ENCODE assay signal across 6 cellular contexts in the genomic region with DNA sequence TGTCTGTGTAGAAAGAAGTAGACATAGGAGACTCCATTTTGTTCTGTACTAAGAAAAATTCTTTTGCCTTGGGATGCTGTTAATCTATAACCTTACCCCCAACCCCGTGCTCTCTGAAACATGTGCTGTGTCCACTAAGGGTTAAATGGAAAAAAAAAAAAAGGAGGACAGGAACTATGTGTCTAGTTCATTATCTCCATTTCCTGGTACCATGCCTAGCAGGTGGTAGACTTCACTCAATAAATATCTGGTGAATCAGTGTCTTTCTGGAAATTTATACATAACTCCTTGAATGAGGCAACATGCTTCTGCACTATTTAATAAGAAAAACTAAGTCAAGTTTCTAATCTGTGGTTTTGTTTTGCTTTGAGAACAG. TPM values are rescaled to one million over a fixed set of nuclear protein-coding genes. Genes with fewer than 3 reads are reported as not detected.
DNase-seq lines count a peak whose midpoint lies in the region; ATAC-seq and TF ChIP-seq lines count a peak whose summit lies in the region.
"Not testable (repeated sequence)": the region's sequence is repeated elsewhere in the genome, so short reads cannot be mapped to it uniquely, and the experiment has no call there.

No MANE protein-coding gene starts in this region.

- not testable (repeated sequence) for H3K27me3 Mint-ChIP-seq in natural killer cell (ENCODE audit: low read depth in 2 of 2)

- not testable (repeated sequence) for TF ChIP-seq EP300 in gastroesophageal sphincter (IDR thresholded peaks at IDR 0.05)

- H3K4me1 Mint-ChIP-seq in natural killer cell: peaks cover 12 to 18% of the 10 kb centered on the region in 2 donors

- H3K27ac Mint-ChIP-seq in natural killer cell: peak overlapping the region; percentile 90 to 94

- H3K27ac ChIP-seq in SJCRH30 (peak overlapping the region; percentile 66; the same call in 1 of the 2 replicates), gastroesophageal sphincter (peak overlapping the region; percentile 67 to 90 (median 88)), thoracic aorta (peak overlapping the region; percentile 80 to 86)

- H3K27me3 ChIP-seq in SJCRH30; gastroesophageal sphincter; thoracic aorta (replicated peaks; ENCODE audit: insufficient read depth): not testable (repeated sequence)

- not testable (repeated sequence) for H3K36me3 Mint-ChIP-seq in natural killer cell

- not testable (repeated sequence) for H3K9me3 ChIP-seq in SJCRH30 (replicated peaks); gastroesophageal sphincter; thoracic aorta

- DNase-seq in GM12864 (ENCODE audit: low read depth); SJCRH30; astrocyte of the spinal cord (ENCODE audit: low read depth, low spot score); natural killer cell; thoracic aorta (ENCODE audit: low spot score): not testable (repeated sequence)

- peaks cover 29% of the 10 kb centered on the region for H3K36me3 ChIP-seq in SJCRH30
- H3K36me3 ChIP-seq in gastroesophageal sphincter, thoracic aorta: not testable (repeated sequence)

- not testable (repeated sequence) for TF ChIP-seq POLR2A in gastroesophageal sphincter (IDR thresholded peaks at IDR 0.05)

- ATAC-seq in gastroesophageal sphincter; natural killer cell; thoracic aorta (ENCODE audit: insufficient number of reproducible peaks, low FRiP score, low read depth): not testable (repeated sequence)

- intact Hi-C loops in natural killer cell (cut with micrococcal nuclease): loop anchor here (1.0 to 10.0 kb wide), 3 partner anchors 8 to 846 kb away; a partner anchor contains a TSS

- not testable (repeated sequence) for H3K4me1 ChIP-seq in SJCRH30; thoracic aorta (ENCODE audit: control insufficient read depth in 1 of 2, low read depth in 2 of 2)
- peaks cover 0 to 12% (median 4%) of the 10 kb centered on the region in 3 donors for H3K4me1 ChIP-seq in gastroesophageal sphincter

- in situ Hi-C loops in astrocyte of the spinal cord (cut with HindIII; ENCODE audit: low sequenced_read_pairs): not testable (repeated sequence)

- WGBS in gastroesophageal sphincter (ENCODE audit: low coverage in 1 of 2), 2 donors: 60 to 86% methylated on average over 1 of the region's 1 CpG

- TF ChIP-seq CTCF in GM12864 (IDR thresholded peaks at IDR 0.05; ENCODE audit: low read depth, low read length, missing control alignments); astrocyte of the spinal cord (IDR thresholded peaks at IDR 0.05; ENCODE audit: low read depth, low read length); gastroesophageal sphincter (IDR thresholded peaks at IDR 0.05); natural killer cell (IDR thresholded peaks at IDR 0.05); thoracic aorta (IDR thresholded peaks at IDR 0.05): not testable (repeated sequence)

- not testable (repeated sequence) for H3K9me3 Mint-ChIP-seq in natural killer cell

- peak overlapping the region; percentile 91 for H3K4me3 Mint-ChIP-seq in natural killer cell

- H3K4me3 ChIP-seq in GM12864 (ENCODE audit: low read depth, low read length) (peak overlapping the region; percentile 83), SJCRH30 (peak overlapping the region; percentile 76), astrocyte of the spinal cord (ENCODE audit: low read depth, low read length) (peak overlapping the region; percentile 80), gastroesophageal sphincter (peak overlapping the region; percentile 57 to 71), thoracic aorta (peak overlapping the region; percentile 76)

RNA-seq across cellular contexts. Expression of a gene that starts 0.7 kb away (rescaled TPM):
- total RNA-seq in SJCRH30 (2014; rRNA removed; shearing (Covaris generic)): 120 and 124 TPM in 2 replicates
- total RNA-seq in gastroesophageal sphincter: 1 to 10 TPM in 1 of 4 donors, under 1 TPM in 3; 0.40 to 2.2 (median 0.72) TPM
- total RNA-seq in natural killer cell: 1 to 10 TPM in 1 of 3 donors, under 1 TPM in 2; 0.59 to 1.3 (median 0.93) TPM
- total RNA-seq in thoracic aorta: under 1 TPM in 1 of 2 donors, not detected in 1; 0.42 TPM

RNA-seq across cellular contexts. Expression of a gene that starts 8.0 kb away (rescaled TPM):
- not detected in 2 replicates for total RNA-seq in SJCRH30 (2014; rRNA removed; shearing (Covaris generic))
- total RNA-seq in gastroesophageal sphincter (not detected), natural killer cell (not detected), thoracic aorta (not detected)

RNA-seq across cellular contexts. Expression of a gene that starts 36.4 kb away (rescaled TPM):
- 3,055 and 3,167 TPM in 2 replicates for total RNA-seq in SJCRH30 (2014; rRNA removed; shearing (Covaris generic))
- total RNA-seq in gastroesophageal sphincter (1,000 to 10,000 TPM; 1,157 to 3,010 (median 2,305) TPM), natural killer cell (1,000 to 10,000 TPM in 2 of 3 donors, 100 to 1,000 TPM in 1; 848 to 1,092 (median 1,009) TPM), thoracic aorta (1,000 to 10,000 TPM; 1,019 to 1,075 TPM)

RNA-seq across cellular contexts. Expression of a gene that starts 49.0 kb away (rescaled TPM):
- not detected in 2 replicates for total RNA-seq in SJCRH30 (2014; rRNA removed; shearing (Covaris generic))
- under 1 TPM in 2 of 4 donors, not detected in 2; 0.15 to 0.31 TPM for total RNA-seq in gastroesophageal sphincter
- total RNA-seq in natural killer cell: under 1 TPM; 0.18 to 0.33 (median 0.28) TPM
- 1 to 10 TPM in 1 of 2 donors, not detected in 1; 4.1 TPM for total RNA-seq in thoracic aorta

Comparison
In these comparisons a context has a peak if more than half of its experiments do, and no peak if none do; other contexts are left out.
1. RNA of a gene that starts 0.7 kb away (total RNA-seq): 120 to 124 TPM in SJCRH30; 0.59 to 1.3 TPM in natural killer cell, 0.40 to 2.2 TPM in gastroesophageal sphincter and 0.42 TPM in thoracic aorta; every median in the first group is over 10 times any median in the second.
2. Peak in every context shown above with its lines, with median percentiles within 50 percentile points of each other: H3K4me3 ChIP-seq and H3K27ac ChIP-seq.